Comparison of ENCODE assay signal across 12 cellular contexts in the genomic region with DNA sequence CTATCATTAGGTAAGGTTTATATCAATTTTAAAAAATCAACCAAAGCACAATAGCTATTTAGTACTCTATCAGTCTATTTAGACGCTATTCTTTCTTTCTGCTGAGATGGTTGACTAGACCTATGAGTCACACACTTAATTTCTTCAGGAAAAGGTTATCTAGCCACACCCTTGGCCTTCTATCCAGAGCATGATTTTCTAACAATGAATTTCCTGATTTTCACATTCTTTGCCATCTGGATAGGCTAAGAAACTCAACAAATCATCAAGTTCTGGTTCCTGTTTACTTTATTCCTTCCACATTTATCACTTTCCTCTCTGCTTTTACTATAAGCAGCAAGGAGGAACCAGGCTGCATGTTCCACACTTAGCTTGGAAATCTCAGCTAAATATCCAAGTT. TPM values are rescaled to one million over a fixed set of nuclear protein-coding genes. Genes with fewer than 3 reads are reported as not detected.
DNase-seq lines count a peak whose midpoint lies in the region; ATAC-seq and TF ChIP-seq lines count a peak whose summit lies in the region.
"Had no signal": no experiment of that assay in that cellular context is flagged by ENCODE, and none has a peak within 500 bp of the region (broad histone marks: within the 10 kb centered on the region; RNA-seq: fewer than 3 reads in every experiment).

No MANE protein-coding gene starts in this region.

- H3K36me3 ChIP-seq in esophagus muscularis mucosa (no peaks in the 10 kb centered on the region), mucosa of rectum (ENCODE audit: control insufficient read depth in 2 of 2, insufficient read depth in 2 of 2, low read length in 2 of 2) (no peaks in the 10 kb centered on the region)
- H3K36me3 ChIP-seq: thoracic aorta had no signal

- WGBS in esophagus muscularis mucosa, result 38% methylated on average over 1 of the region's 1 CpG

- H3K9me3 ChIP-seq in esophagus muscularis mucosa (no peaks in the 10 kb centered on the region), mucosa of rectum (ENCODE audit: control insufficient read depth in 2 of 2, low read length in 2 of 2) (no peaks in the 10 kb centered on the region)
- H3K9me3 ChIP-seq: thoracic aorta had no signal

- peak overlapping the region; percentile 32 for H3K4me3 Mint-ChIP-seq in Calu3 (ENCODE audit: low read depth, unreplicated experiment)
- no peak overlapping the region for H3K4me3 Mint-ChIP-seq in activated naive CD4-positive, alpha-beta T cell treated with anti-CD3 and anti-CD28 coated beads for 36 hours

- peaks cover 53% of the 10 kb centered on the region for H3K4me1 Mint-ChIP-seq in Calu3 (ENCODE audit: low read depth, unreplicated experiment)
- no peaks in the 10 kb centered on the region for H3K4me1 Mint-ChIP-seq in activated naive CD4-positive, alpha-beta T cell treated with anti-CD3 and anti-CD28 coated beads for 36 hours (ENCODE audit: low read depth)

- H3K9me3 Mint-ChIP-seq in Calu3 (ENCODE audit: low read depth, unreplicated experiment), result peaks cover 19% of the 10 kb centered on the region
- H3K9me3 Mint-ChIP-seq in activated naive CD4-positive, alpha-beta T cell treated with anti-CD3 and anti-CD28 coated beads for 36 hours, result no peaks in the 10 kb centered on the region

- peaks cover 7% of the 10 kb centered on the region for H3K36me3 Mint-ChIP-seq in Calu3 (ENCODE audit: insufficient read depth, unreplicated experiment)
- no peaks in the 10 kb centered on the region for H3K36me3 Mint-ChIP-seq in activated naive CD4-positive, alpha-beta T cell treated with anti-CD3 and anti-CD28 coated beads for 36 hours (ENCODE audit: low read depth)

- H3K27ac ChIP-seq in esophagus muscularis mucosa (replicated peaks in 1 of 4) (peak overlapping the region in 3 of 4 donors; percentile 45 to 51 (median 51)), mucosa of rectum (ENCODE audit: low read depth in 2 of 2, low read length in 2 of 2) (peak overlapping the region; percentile 29 to 48)

- no peak for ATAC-seq in HG02588 (IDR thresholded peaks at IDR 0.05; ENCODE audit: unreplicated experiment)

- H3K27me3 Mint-ChIP-seq in Calu3 (ENCODE audit: unreplicated experiment), result no peaks in the 10 kb centered on the region
- H3K27me3 Mint-ChIP-seq in activated naive CD4-positive, alpha-beta T cell treated with anti-CD3 and anti-CD28 coated beads for 36 hours (ENCODE audit: low read depth), result peaks cover 5% of the 10 kb centered on the region

- no peak overlapping the region for H3K4me3 ChIP-seq in esophagus muscularis mucosa
- no peak overlapping the region for H3K4me3 ChIP-seq in mucosa of rectum (ENCODE audit: low read length in 2 of 2)
- H3K4me3 ChIP-seq: thoracic aorta had no signal

- TF ChIP-seq CTCF in Calu3 (IDR thresholded peaks at IDR 0.05; ENCODE audit: unreplicated experiment) (no peak), esophagus muscularis mucosa (IDR thresholded peaks at IDR 0.05) (no peak)

- no TSS peak for BruUV-seq in Calu3 (replicated peaks; lab: Mats Ljungman, UMichigan)

- no peak for TF ChIP-seq EP300 in esophagus muscularis mucosa (IDR thresholded peaks at IDR 0.05)

- no peak for TF ChIP-seq POLR2A in esophagus muscularis mucosa (IDR thresholded peaks at IDR 0.05; ENCODE audit: low read depth)

- H3K27me3 ChIP-seq in esophagus muscularis mucosa (no peaks in the 10 kb centered on the region), mucosa of rectum (ENCODE audit: control insufficient read depth in 2 of 2, insufficient read depth in 2 of 2, low read length in 2 of 2) (no peaks in the 10 kb centered on the region)

- intact Hi-C loops in Calu3 (cut with micrococcal nuclease; ENCODE audit: unreplicated experiment), result no loop called here
- intact Hi-C loops in esophagus muscularis mucosa (cut with DNase I), result no loop called here
- intact Hi-C loops in activated naive CD4-positive, alpha-beta T cell treated with anti-CD3 and anti-CD28 coated beads for 36 hours (cut with micrococcal nuclease), result no loop called here

- CTCF ChIA-PET in Calu3 (lab: Charles Lee), result interaction anchor here (1.0 to 1.2 kb wide), 2 partner anchors 9 to 21 kb away, joined by 3 to 4 read pairs; no protein-coding TSS in a partner anchor
- CTCF ChIA-PET in activated naive CD4-positive, alpha-beta T cell treated with anti-CD3 and anti-CD28 coated beads for 36 hours (lab: Charles Lee), result interaction anchor here (0.6 to 0.7 kb wide), 2 partner anchors 13 to 1207 kb away, joined by 3 to 6 read pairs; no protein-coding TSS in a partner anchor

- H3K9ac ChIP-seq in mucosa of rectum (ENCODE audit: low read depth in 1 of 2, low read length in 2 of 2), result no peak overlapping the region

- DNase-seq in Calu3 (no peak), NOMO-1 (lab: John Stamatoyannopoulos, UW; ENCODE audit: unreplicated experiment in 2 of 2) (peak; percentile 16 to 40), esophagus muscularis mucosa (ENCODE audit: extremely low spot score) (no peak), activated gamma-delta T cell treated with Interleukin-2 at 50 U/mL for 16 hours (no peak), SKM-1 (lab: John Stamatoyannopoulos, UW; ENCODE audit: unreplicated experiment) (no peak)
- DNase-seq in activated naive CD4-positive, alpha-beta T cell treated with anti-CD3 and anti-CD28 coated beads for 36 hours, result no peak
- DNase-seq: cerebellar nuclear complex, DMS79 treated with DMSO at 0.1 percent for 48 hours, kidney had no signal

- peak overlapping the region; percentile 99 for H3K27ac Mint-ChIP-seq in Calu3 (ENCODE audit: unreplicated experiment)
- H3K27ac Mint-ChIP-seq in activated naive CD4-positive, alpha-beta T cell treated with anti-CD3 and anti-CD28 coated beads for 36 hours, result no peak overlapping the region

- H3K4me1 ChIP-seq in esophagus muscularis mucosa, result peaks cover 0 to 17% (median 5%) of the 10 kb centered on the region in 4 donors
- H3K4me1 ChIP-seq in mucosa of rectum (ENCODE audit: control insufficient read depth in 2 of 2, insufficient read depth in 2 of 2, low read length in 2 of 2), result peaks cover 0 to 7% of the 10 kb centered on the region in 2 donors

RNA-seq across cellular contexts. Expression of a gene that starts 8.1 kb away (rescaled TPM):
- total RNA-seq in Calu3 (2022), result not detected in 2 replicates
- total RNA-seq in esophagus muscularis mucosa, result not detected
- total RNA-seq in activated naive CD4-positive, alpha-beta T cell treated with anti-CD3 and anti-CD28 coated beads for 36 hours, result not detected
- total RNA-seq: kidney, thoracic aorta had no signal

Comparison
In these comparisons a context has a peak if more than half of its experiments do, and no peak if none do; other contexts are left out.
1. DNase-seq: peak in NOMO-1 (2 of 2); none in Calu3 (single experiment), esophagus muscularis mucosa (single experiment), activated gamma-delta T cell treated with Interleukin-2 at 50 U/mL for 16 hours (single experiment), SKM-1 (single experiment) and activated naive CD4-positive, alpha-beta T cell treated with anti-CD3 and anti-CD28 coated beads for 36 hours (single experiment).